Comparison of ENCODE assay signal across 8 cellular contexts in genomic region chr21:18174370-18174769, GRCh38.
"Had no signal": no experiment of that assay in that cellular context is flagged by ENCODE, and none has a peak within 500 bp of the region (broad histone marks: within the 10 kb centered on the region; RNA-seq: fewer than 3 reads in every experiment).

No MANE protein-coding gene starts in this region.

- H3K4me3 ChIP-seq: GM12878 had no signal

- DNase-seq: GDM1, GF-D8 had no signal

- ATAC-seq: GM12878 had no signal

- FAIRE-seq: G401.6, GM12878, GM12891, GM12892, GM18507, GM19239 had no signal
